ENCODE assay signal across 8 cellular contexts in the genomic region with DNA sequence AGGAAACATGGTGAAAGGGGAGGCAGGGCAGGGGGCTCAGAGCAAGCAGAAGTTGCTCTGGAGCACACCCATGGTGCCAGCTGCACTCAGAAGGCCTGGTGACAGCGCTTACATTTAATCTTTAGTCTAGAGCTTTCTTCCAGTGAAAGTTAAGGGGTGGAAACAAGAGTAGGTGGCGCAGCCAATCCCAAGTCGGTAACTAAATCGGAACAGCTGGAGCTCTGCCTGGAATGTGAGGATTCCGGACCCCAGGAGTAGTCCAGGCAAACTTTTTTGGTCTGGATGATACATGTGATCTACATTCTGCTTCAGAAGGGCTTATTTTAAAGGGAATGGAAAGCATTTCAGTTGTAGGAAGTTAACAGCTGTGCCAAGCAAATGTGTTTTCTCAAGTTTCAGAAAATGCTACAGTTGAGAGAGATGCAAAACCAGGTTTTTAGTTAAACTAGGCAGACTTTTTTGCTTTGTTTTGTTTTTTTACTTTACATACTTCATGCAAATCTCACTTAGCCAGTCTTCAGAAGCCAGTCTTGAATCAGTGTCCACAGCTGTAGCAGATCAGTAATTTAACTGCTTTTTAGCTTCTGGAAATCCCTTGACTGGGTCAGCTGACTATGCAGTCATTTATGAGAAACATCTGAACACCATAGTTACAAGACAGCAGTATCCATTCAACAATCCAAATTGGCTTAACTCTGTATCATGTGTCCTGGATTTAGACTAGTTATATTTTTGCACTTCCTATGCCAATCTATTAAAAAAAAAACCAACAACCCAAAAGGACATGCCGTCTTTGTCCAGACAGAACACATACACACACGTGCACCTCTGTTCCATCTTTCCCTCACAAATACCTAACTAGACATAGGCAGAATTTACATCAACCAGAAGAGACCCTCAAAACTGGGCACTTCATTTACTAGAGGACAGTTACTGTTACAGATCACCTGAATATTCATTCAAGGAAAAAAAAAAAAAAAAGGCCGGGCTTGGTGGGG.
DNase-seq lines count a peak whose midpoint lies in the region; ATAC-seq and TF ChIP-seq lines count a peak whose summit lies in the region.

No MANE protein-coding gene starts in this region.

- no peaks in the 10 kb centered on the region for H3K27me3 ChIP-seq in SU-DHL-6 (ENCODE audit: low read length)
- H3K27me3 ChIP-seq in parathyroid adenoma (ENCODE audit: control insufficient read depth, insufficient read depth, low read length): no peaks in the 10 kb centered on the region

- intact Hi-C loops in head of caudate nucleus (cut with DNase I): no loop called here

- H3K4me3 ChIP-seq in GM12864 (ENCODE audit: low read depth, low read length) (no peak overlapping the region), SU-DHL-6 (ENCODE audit: insufficient read depth, low read length, poor library complexity, severe bottlenecking) (no peak overlapping the region), parathyroid adenoma (ENCODE audit: low read depth, low read length) (no peak overlapping the region)

- peak; percentile 87 for ATAC-seq in HG02610 (IDR thresholded peaks at IDR 0.05; ENCODE audit: unreplicated experiment)

- no peaks in the 10 kb centered on the region for H3K9me2 ChIP-seq in SU-DHL-6 (replicated peaks; ENCODE audit: insufficient read depth, low read length)

- POLR2A ChIA-PET in RWPE1 (lab: Yijun Ruan, JAX; ENCODE audit: low non-redundant PET): no interaction called here

- CTCF ChIA-PET in RWPE1 (lab: Yijun Ruan, JAX): no interaction called here

- H3K4me2 ChIP-seq in SU-DHL-6 (ENCODE audit: low read depth, low read length, poor library complexity, severe bottlenecking): no peak overlapping the region
- peak overlapping the region; percentile 19 for H3K4me2 ChIP-seq in parathyroid adenoma (ENCODE audit: low read length)

- TF ChIP-seq CTCF in GM12864 (IDR thresholded peaks at IDR 0.05; ENCODE audit: low read depth, low read length, missing control alignments): no peak
- TF ChIP-seq CTCF in SU-DHL-6 (IDR thresholded peaks at IDR 0.05; ENCODE audit: insufficient read depth, low read length, poor library complexity, severe bottlenecking): no peak
- TF ChIP-seq CTCF in parathyroid adenoma (IDR thresholded peaks at IDR 0.05): no peak
- TF ChIP-seq CTCF in RWPE1 (conservative IDR thresholded peaks at IDR 0.05; ENCODE audit: low read depth): no peak

- H2AFZ ChIP-seq in SU-DHL-6 (ENCODE audit: low read depth, low read length, severe bottlenecking) (no peak overlapping the region), parathyroid adenoma (peak overlapping the region; percentile 1)

- peak; percentile 30 for DNase-seq in GM12864 (ENCODE audit: low read depth)
- peak in 24 of 42 donors; percentile 4 to 61 (median 16) for DNase-seq in head of caudate nucleus
- DNase-seq in NCI-H146 (lab: John Stamatoyannopoulos, UW): no peak
- DNase-seq in RWPE1 (ENCODE audit: low spot score): no peak
- DNase-seq in NCI-H748 (lab: John Stamatoyannopoulos, UW; ENCODE audit: unreplicated experiment): no peak

- H3K4me1 ChIP-seq in parathyroid adenoma: no peaks in the 10 kb centered on the region

- H3K9me3 ChIP-seq in SU-DHL-6 (ENCODE audit: insufficient read depth, low read length) (no peaks in the 10 kb centered on the region), parathyroid adenoma (ENCODE audit: control insufficient read depth, low read length) (no peaks in the 10 kb centered on the region)

- H3K36me3 ChIP-seq in SU-DHL-6 (ENCODE audit: low read length): peaks cover 4% of the 10 kb centered on the region; the same call in 1 of the 2 replicates
- H3K36me3 ChIP-seq in parathyroid adenoma (ENCODE audit: control insufficient read depth, insufficient read depth, low read length): no peaks in the 10 kb centered on the region

- H4K20me1 ChIP-seq in SU-DHL-6 (ENCODE audit: low read depth, low read length): no peaks in the 10 kb centered on the region

- H3K79me2 ChIP-seq in SU-DHL-6 (ENCODE audit: insufficient read depth, low read length): peaks cover 18% of the 10 kb centered on the region; the same call in 1 of the 2 replicates
- H3K79me2 ChIP-seq in parathyroid adenoma: peaks cover 3% of the 10 kb centered on the region

- H3F3A ChIP-seq in SU-DHL-6 (ENCODE audit: insufficient read depth): 0 out of 2 replicates have a peak, but pooled peaks cover 7% of the 10 kb centered on the region

- H3K9ac ChIP-seq in SU-DHL-6 (ENCODE audit: low read length) (no peak overlapping the region), parathyroid adenoma (no peak overlapping the region)

- H3K27ac ChIP-seq in SU-DHL-6 (ENCODE audit: low read depth, low read length): peak overlapping the region; percentile 41
- peak overlapping the region; percentile 54 for H3K27ac ChIP-seq in parathyroid adenoma
- no peak overlapping the region for H3K27ac ChIP-seq in RWPE1

Comparison
In these comparisons a context has a peak if more than half of its experiments do, and no peak if none do; other contexts are left out.
1. DNase-seq: peak in GM12864 (single experiment) and head of caudate nucleus (24 of 42); none in NCI-H146 (single experiment), RWPE1 (single experiment) and NCI-H748 (single experiment).